In the genomic region with DNA sequence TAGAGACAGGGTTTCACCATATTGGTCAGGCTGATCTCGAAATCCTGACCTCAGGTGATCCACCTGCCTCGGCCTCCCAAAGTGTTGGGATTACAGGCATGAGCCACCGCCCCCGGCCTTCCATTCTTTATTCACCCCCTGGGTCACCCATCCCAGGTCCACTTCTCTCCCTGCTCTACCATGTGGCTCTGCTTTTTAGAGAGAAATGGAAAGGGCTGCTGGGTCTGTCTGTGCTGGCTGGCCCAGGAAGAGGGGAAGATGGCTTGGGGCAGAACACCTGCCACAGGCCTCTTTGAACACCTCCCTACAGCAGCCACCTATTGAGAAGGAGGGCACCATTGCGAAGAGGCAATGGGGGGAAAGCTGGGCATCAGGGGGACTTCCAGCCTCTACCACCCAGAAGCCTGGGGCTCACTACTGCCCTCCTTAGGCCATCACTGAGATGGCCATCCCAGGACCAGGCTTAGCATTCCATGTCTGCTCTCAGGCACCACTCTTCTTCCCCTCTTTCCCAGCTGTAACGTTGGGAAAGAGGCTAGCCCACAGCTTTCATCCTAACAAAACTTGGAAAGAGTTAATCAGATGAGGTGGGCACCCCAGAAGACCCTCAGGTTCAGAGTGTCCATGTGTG, we compare ENCODE assay signal across 1 cellular context.
A peak's percentile ranks its signal among the peaks of the same experiment; 100 is the strongest.
TF ChIP-seq lines count a peak whose summit lies in the region.

No MANE protein-coding gene starts in this region.

TF ChIP-seq in H1, 55 proteins besides CTCF, POLR2A, EP300 and RAD21:
- TF ChIP-seq MAX (IDR thresholded peaks at IDR 0.05) (no peak), RFX5 (IDR thresholded peaks at IDR 0.05; ENCODE audit: borderline replicate concordance, low read depth, low read length) (no peak), ASH2L (IDR thresholded peaks at IDR 0.05; ENCODE audit: low read length) (no peak), EZH2 (IDR thresholded peaks at IDR 0.05; ENCODE audit: low read depth, low read length, severe bottlenecking) (no peak), HDAC2 (IDR thresholded peaks at IDR 0.05; ENCODE audit: borderline replicate concordance in 1 of 2, low read depth in 2 of 2, low read length in 2 of 2) (no peak), SIX5 (IDR thresholded peaks at IDR 0.05; ENCODE audit: low read depth, low read length) (no peak), JUND (IDR thresholded peaks at IDR 0.05; ENCODE audit: low read length) (0 out of 2 replicates have a peak, but pooled peaks have one; percentile 9), ZNF274 (IDR thresholded peaks at IDR 0.05; ENCODE audit: borderline replicate concordance, extremely low read depth, low read length) (no peak), CTBP2 (IDR thresholded peaks at IDR 0.05; ENCODE audit: borderline replicate concordance, insufficient read depth, insufficient read length, low read length) (no peak)
TF ChIP-seq in H1: peak in this region for 1.
